ENCODE assay signal across 8 cellular contexts in genomic region chr17:75896360-75897075, GRCh38. TPM values are rescaled to one million over a fixed set of nuclear protein-coding genes. Genes with fewer than 3 reads are reported as not detected.
DNase-seq lines count a peak whose midpoint lies in the region; ATAC-seq and TF ChIP-seq lines count a peak whose summit lies in the region.

A gene with protein sequence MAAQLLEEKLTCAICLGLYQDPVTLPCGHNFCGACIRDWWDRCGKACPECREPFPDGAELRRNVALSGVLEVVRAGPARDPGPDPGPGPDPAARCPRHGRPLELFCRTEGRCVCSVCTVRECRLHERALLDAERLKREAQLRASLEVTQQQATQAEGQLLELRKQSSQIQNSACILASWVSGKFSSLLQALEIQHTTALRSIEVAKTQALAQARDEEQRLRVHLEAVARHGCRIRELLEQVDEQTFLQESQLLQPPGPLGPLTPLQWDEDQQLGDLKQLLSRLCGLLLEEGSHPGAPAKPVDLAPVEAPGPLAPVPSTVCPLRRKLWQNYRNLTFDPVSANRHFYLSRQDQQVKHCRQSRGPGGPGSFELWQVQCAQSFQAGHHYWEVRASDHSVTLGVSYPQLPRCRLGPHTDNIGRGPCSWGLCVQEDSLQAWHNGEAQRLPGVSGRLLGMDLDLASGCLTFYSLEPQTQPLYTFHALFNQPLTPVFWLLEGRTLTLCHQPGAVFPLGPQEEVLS (minus strand): TSS chr17:75896951. CDS start chr17:75896937, 14 bp downstream.

- peak within 1 kb of the TSS; percentile 94 for H3K4me2 ChIP-seq in SK-N-SH

- H3K4me1 ChIP-seq in SK-N-SH (ENCODE audit: control insufficient read depth in 1 of 2, insufficient read depth in 2 of 2, low read depth in 1 of 2, low read length in 1 of 2) (peaks cover 9 to 13% of the 10 kb centered on the region in 2 experiments; a peak in 3 of 4 replicates), thymus (ENCODE audit: control insufficient read depth, insufficient read depth, low read length) (peaks cover 9% of the 10 kb centered on the region)

- H3K27me3 ChIP-seq in SK-N-SH (ENCODE audit: insufficient read depth) (no peaks in the 10 kb centered on the region), thymus (ENCODE audit: control insufficient read depth, insufficient read depth) (no peaks in the 10 kb centered on the region)

- no peaks in the 10 kb centered on the region for H3K27me3 Mint-ChIP-seq in osteocyte (ENCODE audit: unreplicated experiment)

- peak; percentile 32 for TF ChIP-seq RAD21 in SK-N-SH (IDR thresholded peaks at IDR 0.05; ENCODE audit: low read length)

- CTCF ChIA-PET in SK-N-SH (lab: Yijun Ruan, JAX) = interaction anchor here (0.6 to 16.0 kb wide), 27 partner anchors 9 to 636 kb away, joined by 3 to 214 read pairs (median 6); partner anchors contain the start of genes GALK1, MRPL38, SMIM5 and TRIM47

- peak; percentile 62 for ATAC-seq in GM21447 (IDR thresholded peaks at IDR 0.05; ENCODE audit: unreplicated experiment)

- 2% methylated on average over 36 of the region's 95 CpGs for WGBS in SK-N-SH (ENCODE audit: low lambda C conversion rate)
- WGBS in thymus = under 1% methylated on average over 95 of the region's 95 CpGs

- H3K4me1 Mint-ChIP-seq in osteocyte (ENCODE audit: unreplicated experiment) = peaks cover 24% of the 10 kb centered on the region

- H3K36me3 Mint-ChIP-seq in osteocyte (ENCODE audit: unreplicated experiment) = peaks cover 8% of the 10 kb centered on the region

- POLR2A ChIA-PET in SK-N-SH (lab: Yijun Ruan, JAX) = interaction anchor here (0.6 to 2.4 kb wide), 12 partner anchors 8 to 143 kb away, joined by 3 to 12 read pairs (median 4); partner anchors contain the start of genes ACOX1, MRPL38 and WBP2

- H3K27ac ChIP-seq in SK-N-SH (ENCODE audit: low read depth in 2 of 2, low read length in 1 of 2) (peak within 1 kb of the TSS; percentile 69 to 91), thymus (ENCODE audit: low read depth) (peak within 1 kb of the TSS; percentile 92)

- H2AFZ ChIP-seq in SK-N-SH (ENCODE audit: low read depth) = peak within 1 kb of the TSS; percentile 80; the same call in 1 of the 2 replicates

- H4K20me1 ChIP-seq in SK-N-SH (ENCODE audit: insufficient read depth) = no peaks in the 10 kb centered on the region

- peaks cover 14% of the 10 kb centered on the region for H3F3A ChIP-seq in SK-N-SH (replicated peaks; ENCODE audit: insufficient read depth)

- no peaks in the 10 kb centered on the region for H3K9me3 Mint-ChIP-seq in osteocyte (ENCODE audit: unreplicated experiment)

- peaks cover 32% of the 10 kb centered on the region for H3K79me2 ChIP-seq in SK-N-SH (ENCODE audit: insufficient read depth)

- peak within 1 kb of the TSS; percentile 87 for H3K9ac ChIP-seq in SK-N-SH

- TF ChIP-seq CTCF in SK-N-SH (IDR thresholded peaks at IDR 0.05) = peak; percentile 43
- TF ChIP-seq CTCF in osteocyte (IDR thresholded peaks at IDR 0.05) = peak; percentile 40

- TF ChIP-seq EP300 in SK-N-SH (IDR thresholded peaks at IDR 0.05; ENCODE audit: borderline replicate concordance in 1 of 2, low read depth in 1 of 2, low read length in 1 of 2) = no peak

- H3K4me3 Mint-ChIP-seq in osteocyte (ENCODE audit: unreplicated experiment) = peak within 1 kb of the TSS; percentile 77

- H3K9me2 ChIP-seq in SK-N-SH = no peaks in the 10 kb centered on the region

- DNase-seq in DMS153 (lab: John Stamatoyannopoulos, UW) = peak; percentile 44
- DNase-seq in Jurkat, Clone E6-1 (ENCODE audit: low read depth, low spot score) = peak; percentile 42
- DNase-seq in SK-N-SH = peak; percentile 98
- DNase-seq in activated naive CD4-positive, alpha-beta T cell treated with anti-CD3 and anti-CD28 coated beads, Interleukin-2, amount 50 U/mL, for 16 hours = peak; percentile 82
- peak; percentile 78 for DNase-seq in glomerular visceral epithelial cell (ENCODE audit: extremely low spot score)
- DNase-seq in osteocyte (ENCODE audit: extremely low spot score, unreplicated experiment) = peak; percentile 90

- H3K9me3 ChIP-seq in SK-N-SH (no peaks in the 10 kb centered on the region), thymus (ENCODE audit: control insufficient read depth) (no peaks in the 10 kb centered on the region)

- peak within 1 kb of the TSS; percentile 69 for H3K4me3 ChIP-seq in Jurkat, Clone E6-1 (ENCODE audit: low read length)
- H3K4me3 ChIP-seq in SK-N-SH (ENCODE audit: low read depth in 2 of 2, low read length in 1 of 2) (peak within 1 kb of the TSS; percentile 73 to 76), thymus (ENCODE audit: low read length) (peak within 1 kb of the TSS; percentile 88)

- peak within 1 kb of the TSS; percentile 70 for H3K27ac Mint-ChIP-seq in osteocyte (ENCODE audit: unreplicated experiment)

- H3K36me3 ChIP-seq in SK-N-SH (replicated peaks in 1 of 2; ENCODE audit: control insufficient read depth in 1 of 2, insufficient read depth in 2 of 2, low read length in 1 of 2) (peaks cover 14 to 44% of the 10 kb centered on the region in 2 experiments), thymus (ENCODE audit: control insufficient read depth, insufficient read depth) (peaks cover 45% of the 10 kb centered on the region)

TF ChIP-seq in SK-N-SH, 30 proteins besides CTCF, POLR2A, EP300 and RAD21:
- TF ChIP-seq YY1 (IDR thresholded peaks at IDR 0.05; ENCODE audit: low read depth) = peak; percentile 86
- 0 out of 2 replicates have a peak, but pooled peaks have one; percentile 8 for TF ChIP-seq ELF1 (IDR thresholded peaks at IDR 0.05)
- peak; percentile 49; the same call in 1 of the 2 replicates for TF ChIP-seq FOSL2 (IDR thresholded peaks at IDR 0.05; ENCODE audit: borderline replicate concordance, low read depth)
- TF ChIP-seq TAF1 (IDR thresholded peaks at IDR 0.05; ENCODE audit: borderline replicate concordance, low read depth, low read length) = peak; percentile 91
- no peak for TF ChIP-seq JUND (IDR thresholded peaks at IDR 0.05)
- TF ChIP-seq, protein P1, sequence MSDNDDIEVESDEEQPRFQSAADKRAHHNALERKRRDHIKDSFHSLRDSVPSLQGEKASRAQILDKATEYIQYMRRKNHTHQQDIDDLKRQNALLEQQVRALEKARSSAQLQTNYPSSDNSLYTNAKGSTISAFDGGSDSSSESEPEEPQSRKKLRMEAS (IDR thresholded peaks at IDR 0.05; ENCODE audit: low read depth) = peak; percentile 73
- peak; percentile 70 for TF ChIP-seq MXI1 (IDR thresholded peaks at IDR 0.05; ENCODE audit: low read depth, low read length)
- TF ChIP-seq SIN3A (IDR thresholded peaks at IDR 0.05; ENCODE audit: borderline replicate concordance, low read depth, low read length) = peak; percentile 29; the same call in 1 of the 2 replicates
- peak; percentile 13; the same call in 1 of the 2 replicates for TF ChIP-seq NRF1 (IDR thresholded peaks at IDR 0.05; ENCODE audit: low read depth, low read length)
- TF ChIP-seq IRF3 (IDR thresholded peaks at IDR 0.05; ENCODE audit: low read depth, low read length) = no peak
- TF ChIP-seq, protein P2, sequence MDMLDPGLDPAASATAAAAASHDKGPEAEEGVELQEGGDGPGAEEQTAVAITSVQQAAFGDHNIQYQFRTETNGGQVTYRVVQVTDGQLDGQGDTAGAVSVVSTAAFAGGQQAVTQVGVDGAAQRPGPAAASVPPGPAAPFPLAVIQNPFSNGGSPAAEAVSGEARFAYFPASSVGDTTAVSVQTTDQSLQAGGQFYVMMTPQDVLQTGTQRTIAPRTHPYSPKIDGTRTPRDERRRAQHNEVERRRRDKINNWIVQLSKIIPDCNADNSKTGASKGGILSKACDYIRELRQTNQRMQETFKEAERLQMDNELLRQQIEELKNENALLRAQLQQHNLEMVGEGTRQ (IDR thresholded peaks at IDR 0.05; ENCODE audit: borderline replicate concordance, low read depth, low read length) = no peak
- no peak for TF ChIP-seq TEAD4 (IDR thresholded peaks at IDR 0.05; ENCODE audit: borderline replicate concordance, insufficient read depth)
- no peak for TF ChIP-seq RCOR1 (IDR thresholded peaks at IDR 0.05; ENCODE audit: low read length)
- TF ChIP-seq POLR2AphosphoS5 (IDR thresholded peaks at IDR 0.05; ENCODE audit: low read depth, low read length) = peak; percentile 87
- TF ChIP-seq, protein P3, sequence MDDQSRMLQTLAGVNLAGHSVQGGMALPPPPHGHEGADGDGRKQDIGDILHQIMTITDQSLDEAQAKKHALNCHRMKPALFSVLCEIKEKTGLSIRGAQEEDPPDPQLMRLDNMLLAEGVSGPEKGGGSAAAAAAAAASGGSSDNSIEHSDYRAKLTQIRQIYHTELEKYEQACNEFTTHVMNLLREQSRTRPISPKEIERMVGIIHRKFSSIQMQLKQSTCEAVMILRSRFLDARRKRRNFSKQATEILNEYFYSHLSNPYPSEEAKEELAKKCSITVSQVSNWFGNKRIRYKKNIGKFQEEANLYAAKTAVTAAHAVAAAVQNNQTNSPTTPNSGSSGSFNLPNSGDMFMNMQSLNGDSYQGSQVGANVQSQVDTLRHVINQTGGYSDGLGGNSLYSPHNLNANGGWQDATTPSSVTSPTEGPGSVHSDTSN (IDR thresholded peaks at IDR 0.05) = peak; percentile 10; the same call in 1 of the 2 replicates

RNA-seq across cellular contexts. Expression of the gene that starts here (rescaled TPM):
- polyA plus RNA-seq in Jurkat, Clone E6-1 (2012; ENCODE audit: insufficient read depth, insufficient read length) = 30.7 TPM
- polyA plus RNA-seq in SK-N-SH (2012; rRNA removed) = 13.1 and 18.1 TPM in 2 replicates
- polyA plus RNA-seq in SK-N-SH (2012; cell fraction: cytosol; rRNA removed) = 7.7 and 11.7 TPM in 2 replicates
- polyA plus RNA-seq in SK-N-SH (2012; cell fraction: nucleus; rRNA removed) = 21.5 and 24.6 TPM in 2 replicates
- total RNA-seq in osteocyte = 26.3 and 26.9 TPM in 2 replicates
- polyA plus RNA-seq in thymus = 20.2 TPM

Comparison
In these comparisons a context has a peak if more than half of its experiments do, and no peak if none do; other contexts are left out.
1. Peak in every context shown above with its lines: DNase-seq, ATAC-seq, H3K4me3 ChIP-seq and H3K27ac ChIP-seq.
2. DNase-seq: peak in every context shown above with its lines; median percentile 98 in SK-N-SH; 90 in osteocyte; 82 in activated naive CD4-positive, alpha-beta T cell treated with anti-CD3 and anti-CD28 coated beads, Interleukin-2, amount 50 U/mL, for 16 hours; 78 in glomerular visceral epithelial cell; 44 in DMS153; 42 in Jurkat, Clone E6-1.